In genomic region chr5:157485811-157486739, GRCh38 we compare ENCODE assay signal across 1 cellular context.
TF ChIP-seq lines count a peak whose summit lies in the region.

No MANE protein-coding gene starts in this region.

TF ChIP-seq in HepG2, 621 proteins besides CTCF, POLR2A, EP300 and RAD21 (continued from another document):
- TF ChIP-seq ZNF407 (CRISPR knock-in tag; IDR thresholded peaks at IDR 0.05; ENCODE audit: not compliant biosample characterization) (peak; percentile 39), PAXIP1 (CRISPR knock-in tag; conservative IDR thresholded peaks at IDR 0.05) (no peak), ZSCAN25 (CRISPR knock-in tag; IDR thresholded peaks at IDR 0.05) (peak; percentile 51; the same call in 1 of the 2 replicates), HOMEZ (CRISPR knock-in tag; IDR thresholded peaks at IDR 0.05; ENCODE audit: low read depth) (no peak), ATF7-NPFF (CRISPR knock-in tag; IDR thresholded peaks at IDR 0.05; ENCODE audit: low read depth) (no peak), ZNF232 (CRISPR knock-in tag; IDR thresholded peaks at IDR 0.05; ENCODE audit: borderline replicate concordance) (no peak), ZMYM3 (CRISPR knock-in tag; IDR thresholded peaks at IDR 0.05) (0 out of 2 replicates have a peak, but pooled peaks have one; percentile 7), TCF12 (IDR thresholded peaks at IDR 0.05) (no peak), TCF12 (CRISPR knock-in tag; IDR thresholded peaks at IDR 0.05) (no peak), ZBTB37 (CRISPR knock-in tag; IDR thresholded peaks at IDR 0.05) (no peak), HNRNPK (IDR thresholded peaks at IDR 0.05; ENCODE audit: low read depth, low read length, poor library complexity, severe bottlenecking) (no peak), ZNF629 (CRISPR knock-in tag; conservative IDR thresholded peaks at IDR 0.05) (no peak), MED1 (CRISPR knock-in tag; IDR thresholded peaks at IDR 0.05) (0 out of 2 replicates have a peak, but pooled peaks have one; percentile 1), ZNF616 (CRISPR knock-in tag; IDR thresholded peaks at IDR 0.05; ENCODE audit: low read depth) (no peak), FOSL1 (CRISPR knock-in tag; IDR thresholded peaks at IDR 0.05; ENCODE audit: borderline replicate concordance) (no peak), PRPF4 (IDR thresholded peaks at IDR 0.05; ENCODE audit: low read depth, low read length, poor library complexity, severe bottlenecking) (no peak)
TF ChIP-seq in HepG2: peak in this region for 4.
